1 cellular context compared by ENCODE assay signal in the genomic region with DNA sequence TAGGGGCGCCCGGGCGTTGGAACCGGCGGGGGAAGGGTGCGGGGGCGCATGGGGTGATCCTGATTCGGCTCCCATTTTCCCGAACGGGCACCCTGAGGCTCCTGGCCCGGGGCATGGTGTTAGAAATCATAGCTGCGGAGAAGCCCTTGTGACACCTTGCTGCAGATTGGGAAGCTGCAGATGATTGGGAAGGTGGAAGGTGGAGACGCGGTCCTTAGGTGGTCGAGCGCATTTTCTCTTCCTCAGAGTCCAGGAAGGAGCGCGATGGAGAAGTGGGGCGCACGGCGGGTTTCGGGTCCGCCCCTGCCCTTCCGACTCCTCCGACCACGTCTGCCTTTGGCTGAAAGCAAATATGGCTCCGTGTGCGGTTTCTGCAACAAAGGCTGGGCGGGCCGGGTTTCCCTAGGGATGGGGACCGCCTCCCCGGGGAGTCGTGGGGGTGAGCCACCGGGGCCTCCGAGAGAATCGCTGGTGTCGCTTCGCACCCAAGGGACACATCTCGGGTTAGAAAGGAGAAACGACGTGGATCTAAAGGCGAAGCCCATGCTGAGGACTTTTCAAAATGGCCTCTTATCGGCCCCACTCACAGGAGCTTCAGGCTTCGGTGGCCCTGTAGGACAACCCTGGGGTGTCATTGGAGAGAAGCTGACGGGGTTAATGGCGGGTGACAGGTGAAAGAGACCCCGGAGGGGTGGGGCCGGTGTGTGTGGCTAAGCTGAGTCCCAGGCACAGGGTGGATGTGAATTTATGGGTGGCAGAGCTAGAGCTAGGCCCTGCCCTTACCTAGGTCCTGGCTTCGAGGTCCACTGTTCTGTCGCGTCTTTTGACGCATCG.
A peak's percentile ranks its signal among the peaks of the same experiment; 100 is the strongest.
TF ChIP-seq lines count a peak whose summit lies in the region.

No MANE protein-coding gene starts in this region.

TF ChIP-seq in H1, 55 proteins besides CTCF, POLR2A, EP300 and RAD21:
- TF ChIP-seq YY1 (IDR thresholded peaks at IDR 0.05; ENCODE audit: low read depth, low read length) (peak; percentile 90), GTF2F1 (IDR thresholded peaks at IDR 0.05; ENCODE audit: borderline replicate concordance, low read depth, low read length) (0 out of 2 replicates have a peak, but pooled peaks have one; percentile 33), CHD2 (IDR thresholded peaks at IDR 0.05; ENCODE audit: low read length) (no peak), TAF7 (optimal IDR thresholded peaks at IDR 0.05; ENCODE audit: borderline replicate concordance, low read depth, low read length) (peak; percentile 18), ASH2L (IDR thresholded peaks at IDR 0.05; ENCODE audit: low read length) (peak; percentile 78)
- TF ChIP-seq, protein P1, sequence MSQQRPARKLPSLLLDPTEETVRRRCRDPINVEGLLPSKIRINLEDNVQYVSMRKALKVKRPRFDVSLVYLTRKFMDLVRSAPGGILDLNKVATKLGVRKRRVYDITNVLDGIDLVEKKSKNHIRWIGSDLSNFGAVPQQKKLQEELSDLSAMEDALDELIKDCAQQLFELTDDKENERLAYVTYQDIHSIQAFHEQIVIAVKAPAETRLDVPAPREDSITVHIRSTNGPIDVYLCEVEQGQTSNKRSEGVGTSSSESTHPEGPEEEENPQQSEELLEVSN (IDR thresholded peaks at IDR 0.05): peak; percentile 12; the same call in 1 of the 2 replicates
